ENCODE assay signal across 24 cellular contexts in genomic region chr5:132017738-132018625, GRCh38. TPM values are rescaled to one million over a fixed set of nuclear protein-coding genes. Genes with fewer than 3 reads are reported as not detected.
DNase-seq lines count a peak whose midpoint lies in the region; ATAC-seq, FAIRE-seq and TF ChIP-seq lines count a peak whose summit lies in the region.
"Had no signal": no experiment of that assay in that cellular context is flagged by ENCODE, and none has a peak within 500 bp of the region (broad histone marks: within the 10 kb centered on the region; RNA-seq: fewer than 3 reads in every experiment).

No MANE protein-coding gene starts in this region.

- TF ChIP-seq EP300 in K562 (IDR thresholded peaks at IDR 0.05; ENCODE audit: low read length) (no peak), sigmoid colon (IDR thresholded peaks at IDR 0.05) (no peak)

- H3K4me1 ChIP-seq in KMS-11 (ENCODE audit: low read depth, poor library complexity, severe bottlenecking) = peaks cover 59% of the 10 kb centered on the region
- H3K4me1 ChIP-seq in K562 (replicated peaks in 1 of 2; ENCODE audit: control insufficient read depth in 2 of 2, insufficient read depth in 2 of 2, low read length in 2 of 2) = peaks cover 4 to 7% of the 10 kb centered on the region in 2 experiments; a peak in 3 of 5 replicates
- no peaks in the 10 kb centered on the region for H3K4me1 ChIP-seq in sigmoid colon
- H3K4me1 ChIP-seq: neural progenitor cell, vagina had no signal

- intact Hi-C loops in K562 (cut with micrococcal nuclease) = no loop called here
- intact Hi-C loops in sigmoid colon (cut with DNase I) = no loop called here

- H3K79me2 ChIP-seq in KMS-11 (ENCODE audit: insufficient read depth, low read depth) = no peaks in the 10 kb centered on the region
- no peaks in the 10 kb centered on the region for H3K79me2 ChIP-seq in K562 (ENCODE audit: control insufficient read depth, insufficient read depth, low read length)

- TF ChIP-seq POLR2A in K562 (conservative IDR thresholded peaks at IDR 0.05) = no peak
- no peak for TF ChIP-seq POLR2A in sigmoid colon (IDR thresholded peaks at IDR 0.05)

- H3K4me3 ChIP-seq in KMS-11 (IDR thresholded peaks at IDR 0.05; ENCODE audit: insufficient read depth, low read depth, low read length) (no peak overlapping the region), K562 (no peak overlapping the region), sigmoid colon (no peak overlapping the region)
- H3K4me3 ChIP-seq: left ventricle myocardium inferior, neural progenitor cell, psoas muscle, vagina had no signal

- H4K20me1 ChIP-seq in KMS-11 (ENCODE audit: insufficient read depth) = 0 out of 2 replicates have a peak, but pooled peaks cover 6% of the 10 kb centered on the region
- H4K20me1 ChIP-seq in K562 (replicated peaks; ENCODE audit: control insufficient read depth, insufficient read depth, low read length) = 0 out of 2 replicates have a peak, but pooled peaks cover 4% of the 10 kb centered on the region

- peaks cover 71% of the 10 kb centered on the region for H3K27me3 ChIP-seq in KMS-11 (ENCODE audit: insufficient read depth, low read depth)
- peaks cover 18 to 23% of the 10 kb centered on the region in 2 experiments; a peak in 3 of 5 replicates for H3K27me3 ChIP-seq in K562 (ENCODE audit: control insufficient read depth in 2 of 2, insufficient read depth in 2 of 2, low read length in 2 of 2)
- peaks cover 0 to 5% (median 0%) of the 10 kb centered on the region in 3 donors for H3K27me3 ChIP-seq in sigmoid colon
- H3K27me3 ChIP-seq: vagina had no signal

- 0% methylated on average over 10 of the region's 10 CpGs for WGBS in K562 (ENCODE audit: insufficient coverage, low coverage, missing lambda C conversion rate)
- WGBS in sigmoid colon, 2 donors = 31 to 36% methylated on average over 10 of the region's 10 CpGs

- TF ChIP-seq CTCF in KMS-11 (conservative IDR thresholded peaks at IDR 0.05; ENCODE audit: low read depth, low read length) (no peak), K562 (IDR thresholded peaks at IDR 0.05 in 2 of 3, conservative IDR thresholded peaks at IDR 0.05 in 1 of 3; ENCODE audit: insufficient read depth in 2 of 3, low read depth in 1 of 3, low read length in 3 of 3) (no peak), sigmoid colon (IDR thresholded peaks at IDR 0.05) (no peak), omental fat pad (IDR thresholded peaks at IDR 0.05) (no peak)

- H3K36me3 ChIP-seq in KMS-11 (ENCODE audit: insufficient read depth) (no peaks in the 10 kb centered on the region), K562 (ENCODE audit: control insufficient read depth, insufficient read depth, low read length) (no peaks in the 10 kb centered on the region), sigmoid colon (no peaks in the 10 kb centered on the region)
- H3K36me3 ChIP-seq: left ventricle myocardium inferior, neural progenitor cell, vagina had no signal

- FAIRE-seq in K562 (lab: Jason Lieb, UNC) = no peak
- FAIRE-seq: small intestine had no signal

- in situ Hi-C loops in K562 (cut with MboI) = loop anchor here (25.0 kb wide), 1 partner anchor 581 kb away; no protein-coding TSS in a partner anchor

- no peak overlapping the region for H3K9ac ChIP-seq in KMS-11
- no peak overlapping the region for H3K9ac ChIP-seq in K562 (ENCODE audit: insufficient read depth in 1 of 2, low read depth in 2 of 2, low read length in 2 of 2)
- H3K9ac ChIP-seq: neural progenitor cell had no signal

- H3K27ac ChIP-seq in KMS-11 (no peak overlapping the region), K562 (ENCODE audit: extremely low read depth, low read depth, low read length) (no peak overlapping the region), sigmoid colon (no peak overlapping the region)
- H3K27ac ChIP-seq: left ventricle myocardium inferior, neural progenitor cell, psoas muscle, vagina had no signal

- CTCF ChIA-PET in K562 (lab: Yijun Ruan, JAX; ENCODE audit: low intra/inter-chr PET ratio) = no interaction called here

- TF ChIP-seq RAD21 in K562 (CRISPR knock-in tag; conservative IDR thresholded peaks at IDR 0.05 in 1 of 2, IDR thresholded peaks at IDR 0.05 in 1 of 2) = no peak

- H3K4me2 ChIP-seq in KMS-11 (peak overlapping the region; percentile 53), K562 (ENCODE audit: insufficient read depth, low read length) (no peak overlapping the region)
- H3K4me2 ChIP-seq: neural progenitor cell had no signal

- POLR2A ChIA-PET in K562 (lab: Yijun Ruan, JAX) = no interaction called here

- H3K9me1 ChIP-seq in K562 (ENCODE audit: control insufficient read depth, insufficient read depth, low read length) = no peaks in the 10 kb centered on the region

- ATAC-seq in K562 (no peak), omental fat pad (ENCODE audit: low FRiP score) (no peak), HG02852 (IDR thresholded peaks at IDR 0.05; ENCODE audit: unreplicated experiment) (no peak)
- ATAC-seq: psoas muscle had no signal

- H3K9me3 ChIP-seq in K562 (replicated peaks; ENCODE audit: control insufficient read depth, insufficient read depth, low read depth, low read length) (no peaks in the 10 kb centered on the region), sigmoid colon (no peaks in the 10 kb centered on the region)
- H3K9me3 ChIP-seq: left ventricle myocardium inferior, psoas muscle, vagina had no signal

- peak; percentile 49 for DNase-seq in activated CD8-positive, alpha-beta memory T cell treated with anti-CD3 and anti-CD28 coated beads, Interleukin-2, amount 50 U/mL, for 48 hours
- DNase-seq in activated CD8-positive, alpha-beta memory T cell treated with anti-CD3 and anti-CD28 coated beads, Interleukin-2, amount 50 U/mL, for 4 hours = no peak
- DNase-seq in K562 (ENCODE audit: extremely low read depth in 1 of 4, low spot score in 3 of 4) (no peak), sigmoid colon (peak; percentile 35), SHP77 treated with DMSO at 0.1 percent for 48 hours (lab: John Stamatoyannopoulos, UW) (no peak), omental fat pad (ENCODE audit: low spot score) (no peak)
- DNase-seq: activated CD4-positive, alpha-beta memory T cell treated with anti-CD3 and anti-CD28 coated beads, Interleukin-2, amount 10 ng/mL, durations not matched to agents 7 days and 5 days; activated naive CD4-positive, alpha-beta T cell treated with Interleukin-2 at 50 U/mL for 16 hours; DMS79 treated with DMSO at 0.1 percent for 48 hours; left ventricle myocardium inferior; NCI-H187; NCI-H226; NK-92 treated with Interleukin-12 subunit alpha and Interleukin-12 subunit beta, amount 100 ng/mL, for 24 hours; psoas muscle; small intestine; stimulated activated CD4-positive, alpha-beta T cell treated with anti-CD3 and anti-CD28 coated beads, Interleukin-4, amount 100 ng/mL, for 4 hours; substantia nigra had no signal

- H2AFZ ChIP-seq in KMS-11 (ENCODE audit: low read depth) = no peak overlapping the region
- H2AFZ ChIP-seq in K562 (ENCODE audit: low read depth, low read length) = no peak overlapping the region
- H2AFZ ChIP-seq: neural progenitor cell had no signal

- no TSS peak for BruUV-seq in K562 (replicated peaks; lab: Mats Ljungman, UMichigan)

RNA-seq across cellular contexts. Expression of gene ACSL6, which starts 6.5 kb away (rescaled TPM):
- total RNA-seq in K562 (2011; cell fraction: chromatin; rRNA removed; ENCODE audit: low replicate concordance) = 3.9 and 10.0 TPM in 2 replicates
- 3.8 and 4.5 TPM in 2 replicates for total RNA-seq in K562 (2011; cell fraction: nucleolus; rRNA removed)
- total RNA-seq in K562 (2011; cell fraction: nucleoplasm; rRNA removed) = 5.1 and 6.0 TPM in 2 replicates
- total RNA-seq in K562 (2014; rRNA removed) (0.50 and 0.73 TPM in 2 replicates), K562 (2014; rRNA removed; fragmentation: Illumina TruSeq; extraction: Trizol) (0.62 and 1.0 TPM in 2 replicates), K562 (2015; rRNA removed; fragmentation: Illumina TruSeq; extraction: Trizol) (0.60 and 0.69 TPM in 2 replicates), K562 (2021) (1.5 and 1.6 TPM in 2 replicates), sigmoid colon (1 to 10 TPM in 2 of 4 donors, under 1 TPM in 2; 0.16 to 2.2 (median 1.2) TPM), omental fat pad (1 to 10 TPM in 2 of 4 donors, under 1 TPM in 1, not detected in 1; 0.75 to 1.4 (median 1.0) TPM)
- polyA plus RNA-seq in K562 (2011; rRNA removed) (1.0 and 1.2 TPM in 2 replicates), K562 (2014; fragmentation: Illumina TruSeq; extraction: Trizol) (0.82 and 1.00 TPM in 2 replicates), K562 (2014; fragmentation: Nextera tagmentation; extraction: Ambion mirVana) (under 1 TPM; 0.62 to 0.75 TPM), K562 (2014; rRNA removed) (0.62 and 0.69 TPM in 2 replicates), sigmoid colon (1 to 10 TPM in 1 of 3 donors, not detected in 2; 5.5 TPM)
- polyA plus RNA-seq in K562 (2011; cell fraction: cytosol; rRNA removed) = 0.47 and 0.69 TPM in 2 replicates
- 4.9 and 7.1 TPM in 2 replicates for polyA plus RNA-seq in K562 (2011; cell fraction: nucleus; rRNA removed)
- polyA plus RNA-seq in K562 (2012) = 0.65 and 1.1 TPM in 2 replicates
- 0.45 and 0.95 TPM in 2 replicates for polyA minus RNA-seq in K562 (2011; rRNA and poly(A)+ RNA removed)
- polyA minus RNA-seq in K562 (2011; cell fraction: cytosol; rRNA and poly(A)+ RNA removed) = 0.95 TPM in 1 of 2 replicates, not detected in the other
- polyA minus RNA-seq in K562 (2011; cell fraction: nucleus; rRNA and poly(A)+ RNA removed) = 1.9 and 2.3 TPM in 2 replicates
- polyA plus RNA-seq: AG04450 had no signal

RNA-seq across cellular contexts. Expression of gene IL3, which starts 42.5 kb away (rescaled TPM):
- not detected in 2 replicates for total RNA-seq in K562 (2011; cell fraction: chromatin; rRNA removed; ENCODE audit: low replicate concordance)
- total RNA-seq in K562 (2011; cell fraction: nucleolus; rRNA removed) = not detected in 2 replicates
- total RNA-seq in K562 (2011; cell fraction: nucleoplasm; rRNA removed) = not detected in 2 replicates
- not detected in 2 replicates for total RNA-seq in K562 (2014; rRNA removed)
- not detected in 2 replicates for total RNA-seq in K562 (2014; rRNA removed; fragmentation: Illumina TruSeq; extraction: Trizol)
- total RNA-seq in K562 (2015; rRNA removed; fragmentation: Illumina TruSeq; extraction: Trizol) = not detected in 2 replicates
- total RNA-seq in K562 (2021) = not detected in 2 replicates
- not detected in 2 replicates for polyA plus RNA-seq in K562 (2011; rRNA removed)
- not detected in 2 replicates for polyA plus RNA-seq in K562 (2011; cell fraction: cytosol; rRNA removed)
- polyA plus RNA-seq in K562 (2011; cell fraction: nucleus; rRNA removed) = not detected in 2 replicates
- 0.08 and 0.12 TPM in 2 replicates for polyA plus RNA-seq in K562 (2012)
- polyA plus RNA-seq in K562 (2014; fragmentation: Illumina TruSeq; extraction: Trizol) = not detected in 2 replicates
- not detected for polyA plus RNA-seq in K562 (2014; fragmentation: Nextera tagmentation; extraction: Ambion mirVana)
- polyA plus RNA-seq in K562 (2014; rRNA removed) = not detected in 2 replicates
- polyA minus RNA-seq in K562 (2011; rRNA and poly(A)+ RNA removed) = not detected in 2 replicates
- not detected in 2 replicates for polyA minus RNA-seq in K562 (2011; cell fraction: cytosol; rRNA and poly(A)+ RNA removed)
- not detected in 2 replicates for polyA minus RNA-seq in K562 (2011; cell fraction: nucleus; rRNA and poly(A)+ RNA removed)
- total RNA-seq in sigmoid colon = not detected
- polyA plus RNA-seq in sigmoid colon = not detected
- total RNA-seq in omental fat pad = not detected
- total RNA-seq: CD4-positive, alpha-beta T cell; left ventricle myocardium inferior; mononuclear cell; psoas muscle; vagina had no signal
- polyA plus RNA-seq: AG04450, psoas muscle, small intestine had no signal

RNA-seq across cellular contexts. Expression of gene CSF2, which starts 55.6 kb away (rescaled TPM):
- total RNA-seq in K562 (2011; cell fraction: chromatin; rRNA removed; ENCODE audit: low replicate concordance) = not detected in 2 replicates
- total RNA-seq in K562 (2011; cell fraction: nucleolus; rRNA removed) = not detected in 2 replicates
- not detected in 2 replicates for total RNA-seq in K562 (2011; cell fraction: nucleoplasm; rRNA removed)
- not detected in 2 replicates for total RNA-seq in K562 (2014; rRNA removed)
- not detected in 2 replicates for total RNA-seq in K562 (2014; rRNA removed; fragmentation: Illumina TruSeq; extraction: Trizol)
- total RNA-seq in K562 (2015; rRNA removed; fragmentation: Illumina TruSeq; extraction: Trizol) = 0.25 TPM in 1 of 2 replicates, not detected in the other
- 0.29 TPM in 1 of 2 replicates, not detected in the other for total RNA-seq in K562 (2021)
- not detected in 2 replicates for polyA plus RNA-seq in K562 (2011; rRNA removed)
- polyA plus RNA-seq in K562 (2011; cell fraction: cytosol; rRNA removed) = not detected in 2 replicates
- 0.30 TPM in 1 of 2 replicates, not detected in the other for polyA plus RNA-seq in K562 (2011; cell fraction: nucleus; rRNA removed)
- polyA plus RNA-seq in K562 (2012) = 0.13 TPM in 1 of 2 replicates, not detected in the other
- polyA plus RNA-seq in K562 (2014; fragmentation: Illumina TruSeq; extraction: Trizol) = not detected in 2 replicates
- polyA plus RNA-seq in K562 (2014; fragmentation: Nextera tagmentation; extraction: Ambion mirVana) = not detected
- polyA plus RNA-seq in K562 (2014; rRNA removed) = not detected in 2 replicates
- polyA minus RNA-seq in K562 (2011; rRNA and poly(A)+ RNA removed) = not detected in 2 replicates
- polyA minus RNA-seq in K562 (2011; cell fraction: cytosol; rRNA and poly(A)+ RNA removed) = not detected in 2 replicates
- polyA minus RNA-seq in K562 (2011; cell fraction: nucleus; rRNA and poly(A)+ RNA removed) = not detected in 2 replicates
- total RNA-seq in sigmoid colon = not detected
- 1 to 10 TPM in 1 of 3 donors, not detected in 2; 1.1 TPM for polyA plus RNA-seq in sigmoid colon
- total RNA-seq in omental fat pad = not detected
- total RNA-seq: CD4-positive, alpha-beta T cell; left ventricle myocardium inferior; psoas muscle; vagina had no signal
- polyA plus RNA-seq: AG04450 had no signal

Comparison
In these comparisons a context has a peak if more than half of its experiments do, and no peak if none do; other contexts are left out.
1. DNase-seq: peak in activated CD8-positive, alpha-beta memory T cell treated with anti-CD3 and anti-CD28 coated beads, Interleukin-2, amount 50 U/mL, for 48 hours (single experiment) and sigmoid colon (single experiment); none in activated CD8-positive, alpha-beta memory T cell treated with anti-CD3 and anti-CD28 coated beads, Interleukin-2, amount 50 U/mL, for 4 hours (single experiment), K562 (0 of 4), SHP77 treated with DMSO at 0.1 percent for 48 hours (single experiment) and omental fat pad (single experiment).